27 cellular contexts compared by ENCODE assay signal in genomic region chr7:123772652-123773051, GRCh38.
"Had no signal": no experiment of that assay in that cellular context is flagged by ENCODE, and none has a peak within 500 bp of the region (broad histone marks: within the 10 kb centered on the region; RNA-seq: fewer than 3 reads in every experiment).

No MANE protein-coding gene starts in this region.

- H3K27ac ChIP-seq: adrenal gland, body of pancreas, gastroesophageal sphincter, hepatocyte, testis, transverse colon, uterus had no signal

- ATAC-seq: body of pancreas; gastroesophageal sphincter; left cardiac atrium; left ventricle myocardium superior; naive thymus-derived CD8-positive, alpha-beta T cell; right cardiac atrium; stimulated activated naive CD8-positive, alpha-beta T cell treated with anti-CD3 and anti-CD28 coated beads, Interleukin-15, Interleukin-2, amounts not matched to agents 100 U/mL and 50 U/mL, for 24 hours had no signal

- H3K36me3 ChIP-seq: adrenal gland, gastroesophageal sphincter, transverse colon, uterus had no signal

- DNase-seq: activated CD4-positive, alpha-beta T cell treated with anti-CD3 and anti-CD28 coated beads for 4 hours; activated CD4-positive, alpha-beta T cell treated with anti-CD3 and anti-CD28 coated beads, Interleukin-2, amount 50 U/mL, for 4 hours; activated CD4-positive, CD25-positive, alpha-beta regulatory T cell; activated effector memory CD4-positive, alpha-beta T cell treated with anti-CD3 and anti-CD28 coated beads, Interleukin-2, amount 50 U/mL, for 16 hours; activated naive CD4-positive, alpha-beta T cell treated with anti-CD3 and anti-CD28 coated beads for 36 hours; activated naive CD8-positive, alpha-beta T cell treated with anti-CD3 and anti-CD28 coated beads for 36 hours; activated T-cell treated with anti-CD3 and anti-CD28 coated beads for 4 hours; adrenal gland; aorta; body of pancreas; dermis blood vessel endothelial cell; effector CD4-positive, alpha-beta T cell; islet precursor cell; left cardiac atrium; left ventricle myocardium superior; midbrain; naive thymus-derived CD8-positive, alpha-beta T cell; right cardiac atrium; stimulated activated CD4-positive, alpha-beta T cell treated with anti-CD3 and anti-CD28 coated beads, Interleukin-2, amount 100 ng/mL, for 48 hours; stimulated activated naive CD8-positive, alpha-beta T cell treated with anti-CD3 and anti-CD28 coated beads, Interleukin-15, Interleukin-2, amounts not matched to agents 100 U/mL and 50 U/mL, for 24 hours; T-helper 1 cell; testis; transverse colon; uterus had no signal

- H3K27ac Mint-ChIP-seq: activated naive CD4-positive, alpha-beta T cell treated with anti-CD3 and anti-CD28 coated beads for 36 hours; activated naive CD8-positive, alpha-beta T cell treated with anti-CD3 and anti-CD28 coated beads for 36 hours; T-helper 2 cell treated with Interferon-gamma antibody and Interleukin-4, amounts not matched to agents 5 μg/mL and 100 μg/mL, for 36 hours had no signal

- H3K4me1 ChIP-seq: gastroesophageal sphincter, testis, transverse colon, uterus had no signal

- H3K9me3 ChIP-seq: adrenal gland, body of pancreas, gastroesophageal sphincter, testis, transverse colon, uterus had no signal

- H2AFZ ChIP-seq: hepatocyte had no signal

- H3K9me3 Mint-ChIP-seq: activated naive CD4-positive, alpha-beta T cell treated with anti-CD3 and anti-CD28 coated beads for 36 hours; activated naive CD8-positive, alpha-beta T cell treated with anti-CD3 and anti-CD28 coated beads for 36 hours; naive thymus-derived CD8-positive, alpha-beta T cell; T-helper 2 cell treated with Interferon-gamma antibody and Interleukin-4, amounts not matched to agents 5 μg/mL and 100 μg/mL, for 36 hours had no signal

- H3K36me3 Mint-ChIP-seq: activated naive CD8-positive, alpha-beta T cell treated with anti-CD3 and anti-CD28 coated beads for 36 hours; naive thymus-derived CD8-positive, alpha-beta T cell had no signal

- H3K79me2 ChIP-seq: hepatocyte had no signal

- H3K4me3 Mint-ChIP-seq: activated naive CD4-positive, alpha-beta T cell treated with anti-CD3 and anti-CD28 coated beads for 36 hours; activated naive CD8-positive, alpha-beta T cell treated with anti-CD3 and anti-CD28 coated beads for 36 hours; naive thymus-derived CD8-positive, alpha-beta T cell; T-helper 2 cell treated with Interferon-gamma antibody and Interleukin-4, amounts not matched to agents 5 μg/mL and 100 μg/mL, for 36 hours had no signal

- H3K4me2 ChIP-seq: hepatocyte had no signal

- H3K4me3 ChIP-seq: adrenal gland, body of pancreas, gastroesophageal sphincter, hepatocyte, testis, transverse colon, uterus had no signal

- H3K27me3 ChIP-seq: adrenal gland, body of pancreas, hepatocyte, testis, transverse colon had no signal
